ENCODE assay signal across 2 cellular contexts in genomic region chr10:103396789-103397087, GRCh38.
TF ChIP-seq lines count a peak whose summit lies in the region.

No MANE protein-coding gene starts in this region.

TF ChIP-seq in SK-N-SH, 30 proteins besides CTCF, POLR2A, EP300 and RAD21 (continued from another document):
- TF ChIP-seq CHD2 (IDR thresholded peaks at IDR 0.05; ENCODE audit: low read length, partially characterized antibody): no peak
- no peak for TF ChIP-seq JUND (IDR thresholded peaks at IDR 0.05)
- no peak for TF ChIP-seq RXRA (IDR thresholded peaks at IDR 0.05; ENCODE audit: borderline replicate concordance, low read depth)
- TF ChIP-seq REST (IDR thresholded peaks at IDR 0.05; ENCODE audit: low read depth, low read length): no peak
- TF ChIP-seq TCF12 (IDR thresholded peaks at IDR 0.05): no peak
- no peak for TF ChIP-seq ZBTB33 (IDR thresholded peaks at IDR 0.05; ENCODE audit: borderline replicate concordance, low read depth)
- TF ChIP-seq TAF1 (IDR thresholded peaks at IDR 0.05; ENCODE audit: borderline replicate concordance, low read depth, low read length): no peak
- no peak for TF ChIP-seq GATA2 (CRISPR knock-in tag; IDR thresholded peaks at IDR 0.05)
- no peak for TF ChIP-seq ELF1 (IDR thresholded peaks at IDR 0.05)
- no peak for TF ChIP-seq FOXJ3 (CRISPR knock-in tag; IDR thresholded peaks at IDR 0.05)
- TF ChIP-seq, protein P1, sequence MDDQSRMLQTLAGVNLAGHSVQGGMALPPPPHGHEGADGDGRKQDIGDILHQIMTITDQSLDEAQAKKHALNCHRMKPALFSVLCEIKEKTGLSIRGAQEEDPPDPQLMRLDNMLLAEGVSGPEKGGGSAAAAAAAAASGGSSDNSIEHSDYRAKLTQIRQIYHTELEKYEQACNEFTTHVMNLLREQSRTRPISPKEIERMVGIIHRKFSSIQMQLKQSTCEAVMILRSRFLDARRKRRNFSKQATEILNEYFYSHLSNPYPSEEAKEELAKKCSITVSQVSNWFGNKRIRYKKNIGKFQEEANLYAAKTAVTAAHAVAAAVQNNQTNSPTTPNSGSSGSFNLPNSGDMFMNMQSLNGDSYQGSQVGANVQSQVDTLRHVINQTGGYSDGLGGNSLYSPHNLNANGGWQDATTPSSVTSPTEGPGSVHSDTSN (IDR thresholded peaks at IDR 0.05): no peak
- TF ChIP-seq SIN3A (IDR thresholded peaks at IDR 0.05; ENCODE audit: borderline replicate concordance, low read depth, low read length): no peak
- no peak for TF ChIP-seq EZH2phosphoT487 (IDR thresholded peaks at IDR 0.05; ENCODE audit: borderline replicate concordance, low read depth)
- no peak for TF ChIP-seq USF1 (IDR thresholded peaks at IDR 0.05; ENCODE audit: borderline replicate concordance, low read depth)
- TF ChIP-seq RFX5 (IDR thresholded peaks at IDR 0.05; ENCODE audit: low read length): no peak

TF ChIP-seq in SK-N-SH treated with all-trans-retinoic acid at 6 μM for 48 hours, 23 proteins besides CTCF, POLR2A, EP300 and RAD21:
- TF ChIP-seq, protein P2, sequence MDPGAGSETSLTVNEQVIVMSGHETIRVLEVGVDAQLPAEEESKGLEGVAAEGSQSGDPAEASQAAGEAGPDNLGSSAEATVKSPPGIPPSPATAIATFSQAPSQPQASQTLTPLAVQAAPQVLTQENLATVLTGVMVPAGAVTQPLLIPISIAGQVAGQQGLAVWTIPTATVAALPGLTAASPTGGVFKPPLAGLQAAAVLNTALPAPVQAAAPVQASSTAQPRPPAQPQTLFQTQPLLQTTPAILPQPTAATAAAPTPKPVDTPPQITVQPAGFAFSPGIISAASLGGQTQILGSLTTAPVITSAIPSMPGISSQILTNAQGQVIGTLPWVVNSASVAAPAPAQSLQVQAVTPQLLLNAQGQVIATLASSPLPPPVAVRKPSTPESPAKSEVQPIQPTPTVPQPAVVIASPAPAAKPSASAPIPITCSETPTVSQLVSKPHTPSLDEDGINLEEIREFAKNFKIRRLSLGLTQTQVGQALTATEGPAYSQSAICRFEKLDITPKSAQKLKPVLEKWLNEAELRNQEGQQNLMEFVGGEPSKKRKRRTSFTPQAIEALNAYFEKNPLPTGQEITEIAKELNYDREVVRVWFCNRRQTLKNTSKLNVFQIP (CRISPR knock-in tag; IDR thresholded peaks at IDR 0.05; ENCODE audit: borderline replicate concordance, low read depth): no peak
- no peak for TF ChIP-seq TOX (CRISPR knock-in tag; IDR thresholded peaks at IDR 0.05; ENCODE audit: borderline replicate concordance)
- TF ChIP-seq, protein P3, sequence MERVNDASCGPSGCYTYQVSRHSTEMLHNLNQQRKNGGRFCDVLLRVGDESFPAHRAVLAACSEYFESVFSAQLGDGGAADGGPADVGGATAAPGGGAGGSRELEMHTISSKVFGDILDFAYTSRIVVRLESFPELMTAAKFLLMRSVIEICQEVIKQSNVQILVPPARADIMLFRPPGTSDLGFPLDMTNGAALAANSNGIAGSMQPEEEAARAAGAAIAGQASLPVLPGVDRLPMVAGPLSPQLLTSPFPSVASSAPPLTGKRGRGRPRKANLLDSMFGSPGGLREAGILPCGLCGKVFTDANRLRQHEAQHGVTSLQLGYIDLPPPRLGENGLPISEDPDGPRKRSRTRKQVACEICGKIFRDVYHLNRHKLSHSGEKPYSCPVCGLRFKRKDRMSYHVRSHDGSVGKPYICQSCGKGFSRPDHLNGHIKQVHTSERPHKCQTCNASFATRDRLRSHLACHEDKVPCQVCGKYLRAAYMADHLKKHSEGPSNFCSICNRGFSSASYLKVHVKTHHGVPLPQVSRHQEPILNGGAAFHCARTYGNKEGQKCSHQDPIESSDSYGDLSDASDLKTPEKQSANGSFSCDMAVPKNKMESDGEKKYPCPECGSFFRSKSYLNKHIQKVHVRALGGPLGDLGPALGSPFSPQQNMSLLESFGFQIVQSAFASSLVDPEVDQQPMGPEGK (CRISPR knock-in tag; IDR thresholded peaks at IDR 0.05; ENCODE audit: borderline replicate concordance): no peak
- TF ChIP-seq TCF4 (CRISPR knock-in tag; IDR thresholded peaks at IDR 0.05; ENCODE audit: borderline replicate concordance): no peak
- no peak for TF ChIP-seq CREB5 (CRISPR knock-in tag; IDR thresholded peaks at IDR 0.05; ENCODE audit: low read depth)
- no peak for TF ChIP-seq OSR1 (CRISPR knock-in tag; IDR thresholded peaks at IDR 0.05)
- no peak for TF ChIP-seq CSDC2 (CRISPR knock-in tag; IDR thresholded peaks at IDR 0.05)
- TF ChIP-seq ZNF565 (CRISPR knock-in tag; conservative IDR thresholded peaks at IDR 0.05; ENCODE audit: low read depth): no peak
- no peak for TF ChIP-seq ARNTL (CRISPR knock-in tag; IDR thresholded peaks at IDR 0.05; ENCODE audit: borderline replicate concordance, low read depth)
- TF ChIP-seq, protein P4, sequence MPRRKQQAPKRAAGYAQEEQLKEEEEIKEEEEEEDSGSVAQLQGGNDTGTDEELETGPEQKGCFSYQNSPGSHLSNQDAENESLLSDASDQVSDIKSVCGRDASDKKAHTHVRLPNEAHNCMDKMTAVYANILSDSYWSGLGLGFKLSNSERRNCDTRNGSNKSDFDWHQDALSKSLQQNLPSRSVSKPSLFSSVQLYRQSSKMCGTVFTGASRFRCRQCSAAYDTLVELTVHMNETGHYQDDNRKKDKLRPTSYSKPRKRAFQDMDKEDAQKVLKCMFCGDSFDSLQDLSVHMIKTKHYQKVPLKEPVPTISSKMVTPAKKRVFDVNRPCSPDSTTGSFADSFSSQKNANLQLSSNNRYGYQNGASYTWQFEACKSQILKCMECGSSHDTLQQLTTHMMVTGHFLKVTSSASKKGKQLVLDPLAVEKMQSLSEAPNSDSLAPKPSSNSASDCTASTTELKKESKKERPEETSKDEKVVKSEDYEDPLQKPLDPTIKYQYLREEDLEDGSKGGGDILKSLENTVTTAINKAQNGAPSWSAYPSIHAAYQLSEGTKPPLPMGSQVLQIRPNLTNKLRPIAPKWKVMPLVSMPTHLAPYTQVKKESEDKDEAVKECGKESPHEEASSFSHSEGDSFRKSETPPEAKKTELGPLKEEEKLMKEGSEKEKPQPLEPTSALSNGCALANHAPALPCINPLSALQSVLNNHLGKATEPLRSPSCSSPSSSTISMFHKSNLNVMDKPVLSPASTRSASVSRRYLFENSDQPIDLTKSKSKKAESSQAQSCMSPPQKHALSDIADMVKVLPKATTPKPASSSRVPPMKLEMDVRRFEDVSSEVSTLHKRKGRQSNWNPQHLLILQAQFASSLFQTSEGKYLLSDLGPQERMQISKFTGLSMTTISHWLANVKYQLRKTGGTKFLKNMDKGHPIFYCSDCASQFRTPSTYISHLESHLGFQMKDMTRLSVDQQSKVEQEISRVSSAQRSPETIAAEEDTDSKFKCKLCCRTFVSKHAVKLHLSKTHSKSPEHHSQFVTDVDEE (CRISPR knock-in tag; IDR thresholded peaks at IDR 0.05): no peak
- no peak for TF ChIP-seq ZNF70 (CRISPR knock-in tag; IDR thresholded peaks at IDR 0.05)
- TF ChIP-seq ESRRG (CRISPR knock-in tag; IDR thresholded peaks at IDR 0.05): no peak
TF ChIP-seq in SK-N-SH treated with all-trans-retinoic acid at 6 μM for 48 hours: peak in this region for 0.
